ENCODE assay signal across 9 cellular contexts in the genomic region with DNA sequence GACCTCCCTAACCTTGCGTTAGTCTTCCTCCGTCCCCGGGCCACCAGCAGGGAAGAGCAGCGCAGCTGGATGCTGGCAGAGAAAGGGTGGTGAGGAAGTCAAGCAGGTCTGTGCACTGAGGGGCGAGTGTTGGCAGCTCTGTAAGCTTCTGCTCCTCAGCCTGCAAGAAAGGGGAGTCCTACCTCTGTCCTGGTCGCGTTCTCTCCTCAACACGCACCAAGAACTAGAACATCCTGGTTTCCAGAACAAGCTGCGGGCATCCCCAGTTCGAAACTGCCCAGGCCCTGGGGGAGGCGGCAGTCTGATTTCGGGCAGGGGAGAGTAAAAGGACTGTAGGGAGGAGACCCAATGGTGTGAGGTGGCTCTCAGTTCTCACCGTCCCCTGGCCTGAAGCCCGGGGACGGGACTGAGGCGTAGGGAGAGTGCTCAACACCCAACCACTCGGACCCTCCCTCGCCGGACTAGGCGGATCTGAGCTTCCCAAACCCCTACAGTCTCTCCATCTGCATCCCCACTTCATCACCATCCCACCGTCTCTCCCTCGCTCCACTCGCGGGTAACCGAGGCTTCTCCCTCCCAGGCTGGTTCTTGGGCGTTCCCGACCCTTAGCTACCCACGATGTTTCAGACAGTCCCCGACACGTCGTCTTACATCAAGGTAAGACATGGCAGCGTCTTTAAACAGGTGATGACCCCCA. TPM values are rescaled to one million over a fixed set of nuclear protein-coding genes. Genes with fewer than 3 reads are reported as not detected.
A peak's percentile ranks its signal among the peaks of the same experiment; 100 is the strongest.
DNase-seq lines count a peak whose midpoint lies in the region; ATAC-seq and TF ChIP-seq lines count a peak whose summit lies in the region.
"Had no signal": no experiment of that assay in that cellular context is flagged by ENCODE, and none has a peak within 500 bp of the region (broad histone marks: within the 10 kb centered on the region; RNA-seq: fewer than 3 reads in every experiment).

No MANE protein-coding gene starts in this region.

- no peaks in the 10 kb centered on the region for H3K36me3 ChIP-seq in Caco-2 (ENCODE audit: control insufficient read depth, insufficient read depth, low read length)

- BruUV-seq in Caco-2 (replicated peaks; lab: Mats Ljungman, UMichigan) = no TSS peak

- no peaks in the 10 kb centered on the region for H3K4me1 Mint-ChIP-seq in Caco-2 (ENCODE audit: low read depth, unreplicated experiment)
- H3K4me1 Mint-ChIP-seq in activated naive CD8-positive, alpha-beta T cell (ENCODE audit: low read depth) = peaks cover 45% of the 10 kb centered on the region
- peaks cover 39 to 45% (median 39%) of the 10 kb centered on the region in 3 donors for H3K4me1 Mint-ChIP-seq in naive B cell

- DNase-seq in Caco-2 (no peak), HFF-Myc (ENCODE audit: extremely low read depth, low read depth) (no peak), naive B cell (peak; percentile 33), DMS153 treated with DMSO at 0.1 percent for 48 hours (lab: John Stamatoyannopoulos, UW; ENCODE audit: unreplicated experiment) (no peak), NCI-H146 treated with DMSO at 0.1 percent for 48 hours (lab: John Stamatoyannopoulos, UW; ENCODE audit: unreplicated experiment) (no peak)
- DNase-seq: Kasumi-1 had no signal

- H3K9me3 ChIP-seq in Caco-2 = no peaks in the 10 kb centered on the region

- H3K27me3 Mint-ChIP-seq in Caco-2 (ENCODE audit: insufficient read depth, unreplicated experiment) = peaks cover 47% of the 10 kb centered on the region
- peaks cover 6% of the 10 kb centered on the region for H3K27me3 Mint-ChIP-seq in activated naive CD8-positive, alpha-beta T cell
- H3K27me3 Mint-ChIP-seq in naive B cell = peaks cover 25 to 42% (median 26%) of the 10 kb centered on the region in 3 donors

- no peak for TF ChIP-seq CTCF in Caco-2 (IDR thresholded peaks at IDR 0.05; ENCODE audit: insufficient read depth in 1 of 2, low read depth in 1 of 2, low read length in 1 of 2, severe bottlenecking in 1 of 2, unreplicated experiment in 1 of 2)
- TF ChIP-seq CTCF in HFF-Myc (IDR thresholded peaks at IDR 0.05; ENCODE audit: low read depth, low read length, missing control alignments) = no peak

- intact Hi-C loops in Caco-2 (cut with micrococcal nuclease; ENCODE audit: unreplicated experiment) = no loop called here

- H3K36me3 Mint-ChIP-seq in Caco-2 (ENCODE audit: insufficient read depth, unreplicated experiment) (no peaks in the 10 kb centered on the region), naive B cell (no peaks in the 10 kb centered on the region)
- H3K36me3 Mint-ChIP-seq in activated naive CD8-positive, alpha-beta T cell = peaks cover 3% of the 10 kb centered on the region

- H3K27ac Mint-ChIP-seq in Caco-2 (ENCODE audit: unreplicated experiment) (no peak overlapping the region), naive B cell (peak overlapping the region in 2 of 6 donors; percentile 4 to 82)
- peak overlapping the region; percentile 46 for H3K27ac Mint-ChIP-seq in activated naive CD8-positive, alpha-beta T cell

- H3K9me3 Mint-ChIP-seq in Caco-2 (ENCODE audit: unreplicated experiment) (no peaks in the 10 kb centered on the region), naive B cell (no peaks in the 10 kb centered on the region)
- no peaks in the 10 kb centered on the region for H3K9me3 Mint-ChIP-seq in activated naive CD8-positive, alpha-beta T cell (ENCODE audit: low read depth)

- peak overlapping the region; percentile 51 for H3K4me3 Mint-ChIP-seq in Caco-2 (ENCODE audit: unreplicated experiment)
- H3K4me3 Mint-ChIP-seq in activated naive CD8-positive, alpha-beta T cell = peak overlapping the region; percentile 89
- H3K4me3 Mint-ChIP-seq in naive B cell = peak overlapping the region; percentile 68 to 91 (median 84)

- ATAC-seq in naive B cell (ENCODE audit: low read depth in 2 of 2) (peak; percentile 65 to 66), GM18517 (IDR thresholded peaks at IDR 0.05; ENCODE audit: unreplicated experiment) (no peak), HG02973 (IDR thresholded peaks at IDR 0.05; ENCODE audit: unreplicated experiment) (no peak)

- CTCF ChIA-PET in Caco-2 (lab: Charles Lee) = interaction anchor here (0.7 kb wide), 1 partner anchor 57 kb away, joined by 4 read pairs; no protein-coding TSS in a partner anchor

- POLR2A ChIA-PET in Caco-2 (lab: Charles Lee) = no interaction called here

- H3K4me1 ChIP-seq in Caco-2 = no peaks in the 10 kb centered on the region; the same call in none of the 2 replicates

- peaks cover 2% of the 10 kb centered on the region for H3K27me3 ChIP-seq in Caco-2 (replicated peaks; ENCODE audit: control insufficient read depth, insufficient read depth, low read length)

- H3K4me3 ChIP-seq in Caco-2 (ENCODE audit: low read depth, low read length) = no peak overlapping the region
- H3K4me3 ChIP-seq in HFF-Myc (replicated peaks; ENCODE audit: low read depth, low read length) = peak overlapping the region; percentile 38; the same call in 1 of the 2 replicates

RNA-seq across cellular contexts. Expression of gene FLI1, which starts 7.7 kb away (rescaled TPM):
- total RNA-seq in Caco-2 (2022) = not detected in 2 replicates
- polyA plus RNA-seq in naive B cell (ENCODE audit: low read depth in 6 of 6) = 100 to 1,000 TPM in 2 of 6 donors, 10 to 100 TPM in 4; 65.3 to 109 (median 88.3) TPM

Comparison
In these comparisons a context has a peak if more than half of its experiments do, and no peak if none do; other contexts are left out.
1. ATAC-seq: peak in naive B cell (2 of 2); none in GM18517 (single experiment) and HG02973 (single experiment).
2. Peak in every context shown above with its lines, with median percentiles within 50 percentile points of each other: H3K4me3 Mint-ChIP-seq.